ENCODE assay signal across 8 cellular contexts in genomic region chr3:14126017-14126902, GRCh38. TPM values are rescaled to one million over a fixed set of nuclear protein-coding genes. Genes with fewer than 3 reads are reported as not detected.
DNase-seq lines count a peak whose midpoint lies in the region; ATAC-seq and TF ChIP-seq lines count a peak whose summit lies in the region.

No MANE protein-coding gene starts in this region.

- peak overlapping the region; percentile 91 for H3K27ac Mint-ChIP-seq in CD4-positive, alpha-beta T cell

- H3K36me3 ChIP-seq in OCI-LY3 (replicated peaks; ENCODE audit: low read depth, low read length) (peaks cover 63% of the 10 kb centered on the region), endocrine pancreas (ENCODE audit: control insufficient read depth, insufficient read depth, low read length) (peaks cover 5% of the 10 kb centered on the region), neuronal stem cell (replicated peaks in 1 of 2; ENCODE audit: control insufficient read depth in 2 of 2, insufficient read depth in 2 of 2, low read length in 2 of 2) (peaks cover 16 to 61% of the 10 kb centered on the region in 2 donors)

- H4K8ac ChIP-seq in neuronal stem cell (ENCODE audit: low read depth, low read length), result no peak overlapping the region

- no peak overlapping the region for H3K4ac ChIP-seq in neuronal stem cell (ENCODE audit: low read length)

- peak overlapping the region; percentile 96 for H3K9ac ChIP-seq in OCI-LY3 (ENCODE audit: low read length)
- peak overlapping the region; percentile 63 for H3K9ac ChIP-seq in endocrine pancreas (ENCODE audit: control insufficient read depth, insufficient read depth, low read length)
- H3K9ac ChIP-seq in neuronal stem cell (ENCODE audit: low read depth, low read length, poor library complexity), result peak overlapping the region; percentile 56

- peaks cover 80% of the 10 kb centered on the region for H3K79me2 ChIP-seq in OCI-LY3 (ENCODE audit: low read length)

- H3K4me3 Mint-ChIP-seq in CD4-positive, alpha-beta T cell, result peak overlapping the region; percentile 96

- no peak for TF ChIP-seq CTCF in CD4-positive, alpha-beta T cell (IDR thresholded peaks at IDR 0.05)
- TF ChIP-seq CTCF in OCI-LY3 (IDR thresholded peaks at IDR 0.05; ENCODE audit: low read depth, low read length), result no peak

- H2AK5ac ChIP-seq in neuronal stem cell (ENCODE audit: low read depth, low read length), result no peak overlapping the region

- H2BK15ac ChIP-seq in neuronal stem cell (ENCODE audit: low read length), result no peak overlapping the region

- peaks cover 68% of the 10 kb centered on the region for H3K4me1 Mint-ChIP-seq in CD4-positive, alpha-beta T cell (ENCODE audit: low read depth)

- POLR2A ChIA-PET in CD4-positive, alpha-beta T cell (lab: Charles Lee), result interaction anchor here (0.8 to 4.5 kb wide), 7 partner anchors 17 to 822 kb away, joined by 3 to 129 read pairs (median 14); partner anchors contain the start of genes LSM3 and XPC

- no peaks in the 10 kb centered on the region for H3K27me3 Mint-ChIP-seq in CD4-positive, alpha-beta T cell

- no peak overlapping the region for H3K23ac ChIP-seq in neuronal stem cell (ENCODE audit: low read depth, low read length, poor library complexity)

- peaks cover 17% of the 10 kb centered on the region; the same call in 1 of the 2 replicates for H4K20me1 ChIP-seq in OCI-LY3 (ENCODE audit: insufficient read depth, low read length)

- intact Hi-C loops in CD4-positive, alpha-beta T cell (cut with DNase I, micrococcal nuclease), result loop anchor here in 1 of 2 experiments (10.0 kb wide), 2 partner anchors 471 to 939 kb away; partner anchors contain the start of gene MRPS25

- H3K4me1 ChIP-seq in OCI-LY3 (ENCODE audit: low read length), result peaks cover 25% of the 10 kb centered on the region
- H3K4me1 ChIP-seq in endocrine pancreas (ENCODE audit: control insufficient read depth, insufficient read depth, low read length), result peaks cover 3% of the 10 kb centered on the region
- peaks cover 7 to 12% of the 10 kb centered on the region in 2 donors for H3K4me1 ChIP-seq in neuronal stem cell (ENCODE audit: control insufficient read depth in 2 of 2, insufficient read depth in 1 of 2, low read depth in 1 of 2, low read length in 2 of 2)

- H3K18ac ChIP-seq in neuronal stem cell (ENCODE audit: low read length), result no peak overlapping the region

- CTCF ChIA-PET in CD4-positive, alpha-beta T cell (lab: Charles Lee), result interaction anchor here (1.4 to 4.1 kb wide), 4 partner anchors 18 to 230 kb away, joined by 5 to 44 read pairs (median 14); partner anchors contain the start of genes LSM3 and XPC

- no peak overlapping the region for H3K27ac ChIP-seq in CD4-positive, alpha-beta T cell (ENCODE audit: low read depth, low read length)
- peak overlapping the region; percentile 57 for H3K27ac ChIP-seq in OCI-LY3 (ENCODE audit: low read length)
- no peak overlapping the region for H3K27ac ChIP-seq in neuronal stem cell (replicated peaks; ENCODE audit: low read length)

- H3K4me2 ChIP-seq in OCI-LY3 (ENCODE audit: low read length) (peak overlapping the region; percentile 94), neuronal stem cell (ENCODE audit: insufficient read depth, low read length, poor library complexity, severe bottlenecking) (peak overlapping the region; percentile 80)

- H3K36me3 Mint-ChIP-seq in CD4-positive, alpha-beta T cell (ENCODE audit: low read depth), result peaks cover 65% of the 10 kb centered on the region

- no peaks in the 10 kb centered on the region for H3K9me3 Mint-ChIP-seq in CD4-positive, alpha-beta T cell

- no peak overlapping the region for H2BK12ac ChIP-seq in neuronal stem cell (ENCODE audit: low read length)

- H3K27me3 ChIP-seq in CD4-positive, alpha-beta T cell (ENCODE audit: control insufficient read depth, insufficient read depth, low read length), result no peaks in the 10 kb centered on the region
- H3K27me3 ChIP-seq in OCI-LY3 (ENCODE audit: low read depth, low read length) (no peaks in the 10 kb centered on the region), endocrine pancreas (ENCODE audit: control insufficient read depth, insufficient read depth, low read length) (no peaks in the 10 kb centered on the region), neuronal stem cell (ENCODE audit: control insufficient read depth in 3 of 3, insufficient read depth in 3 of 3, low read depth in 1 of 3, low read length in 3 of 3) (no peaks in the 10 kb centered on the region)

- no peak overlapping the region for H4K91ac ChIP-seq in neuronal stem cell (ENCODE audit: low read depth, low read length, poor library complexity)

- peaks cover 2% of the 10 kb centered on the region for H3K79me1 ChIP-seq in neuronal stem cell (ENCODE audit: low read depth, low read length)

- H2BK5ac ChIP-seq in neuronal stem cell (ENCODE audit: low read length), result no peak overlapping the region

- no peak overlapping the region for H3K14ac ChIP-seq in neuronal stem cell (ENCODE audit: low read length)

- no peak for ATAC-seq in CD4-positive, alpha-beta T cell (ENCODE audit: poor library complexity)
- ATAC-seq in HG03135 (IDR thresholded peaks at IDR 0.05; ENCODE audit: unreplicated experiment), result no peak
- no peak for ATAC-seq in GM19455 (IDR thresholded peaks at IDR 0.05; ENCODE audit: unreplicated experiment)
- no peak for ATAC-seq in HG03439 (IDR thresholded peaks at IDR 0.05; ENCODE audit: unreplicated experiment)

- H3K4me3 ChIP-seq in OCI-LY3 (ENCODE audit: low read length) (peak overlapping the region; percentile 81), endocrine pancreas (ENCODE audit: control insufficient read depth, insufficient read depth, low read length) (peak overlapping the region; percentile 20), neuronal stem cell (ENCODE audit: low read length in 2 of 2) (peak overlapping the region; percentile 88 to 90)

- DNase-seq in CD4-positive, alpha-beta T cell, result no peak
- DNase-seq in neuronal stem cell (ENCODE audit: low spot score) (no peak), SHP77 (lab: John Stamatoyannopoulos, UW) (no peak)

- H3K9me3 ChIP-seq in CD4-positive, alpha-beta T cell (ENCODE audit: control insufficient read depth, low read length), result no peaks in the 10 kb centered on the region
- no peaks in the 10 kb centered on the region for H3K9me3 ChIP-seq in OCI-LY3 (ENCODE audit: insufficient read depth, low read length)
- H3K9me3 ChIP-seq in endocrine pancreas (ENCODE audit: control insufficient read depth, low read length), result no peaks in the 10 kb centered on the region
- peaks cover 0 to 10% of the 10 kb centered on the region in 2 donors for H3K9me3 ChIP-seq in neuronal stem cell (replicated peaks in 1 of 2; ENCODE audit: control insufficient read depth in 2 of 2, insufficient read depth in 1 of 2, low read depth in 1 of 2, low read length in 2 of 2)

- H2AFZ ChIP-seq in OCI-LY3 (ENCODE audit: low read depth, low read length) (no peak overlapping the region), neuronal stem cell (ENCODE audit: low read length) (peak overlapping the region; percentile 99)

- no CpG with 5 or more reads among the region's 11 CpGs for WGBS in neuronal stem cell (ENCODE audit: extremely low coverage in 2 of 2, insufficient read length in 2 of 2, insufficient replicate concordance in 1 of 2), 2 donors

- no peak overlapping the region for H2BK120ac ChIP-seq in neuronal stem cell (ENCODE audit: low read depth, low read length)

RNA-seq across cellular contexts. Expression of gene TMEM43, which starts 1.4 kb away (rescaled TPM):
- 10 to 100 TPM; 24.8 to 27.6 TPM for total RNA-seq in CD4-positive, alpha-beta T cell
- 17.2 TPM for polyA plus RNA-seq in neuronal stem cell (2013, experiment 1 of 2)
- 17.7 TPM for polyA plus RNA-seq in neuronal stem cell (2013, experiment 2 of 2)

RNA-seq across cellular contexts. Expression of gene CHCHD4, which starts 1.6 kb away (rescaled TPM):
- 1 to 10 TPM in 1 of 2 experiments, under 1 TPM in 1; 0.50 to 1.1 TPM for total RNA-seq in CD4-positive, alpha-beta T cell
- polyA plus RNA-seq in neuronal stem cell (2013, experiment 1 of 2), result 11.8 TPM
- polyA plus RNA-seq in neuronal stem cell (2013, experiment 2 of 2), result 11.6 TPM

RNA-seq across cellular contexts. Expression of gene XPC, which starts 52.1 kb away (rescaled TPM):
- total RNA-seq in CD4-positive, alpha-beta T cell, result 10 to 100 TPM; 59.2 to 65.1 TPM
- 22.9 TPM for polyA plus RNA-seq in neuronal stem cell (2013, experiment 1 of 2)
- polyA plus RNA-seq in neuronal stem cell (2013, experiment 2 of 2), result 23.6 TPM

RNA-seq across cellular contexts. Expression of gene LSM3, which starts 52.4 kb away (rescaled TPM):
- total RNA-seq in CD4-positive, alpha-beta T cell, result 1 to 10 TPM; 6.5 to 6.9 TPM
- 30.5 TPM for polyA plus RNA-seq in neuronal stem cell (2013, experiment 1 of 2)
- polyA plus RNA-seq in neuronal stem cell (2013, experiment 2 of 2), result 31.6 TPM

Comparison
In these comparisons a context has a peak if more than half of its experiments do, and no peak if none do; other contexts are left out.
1. H3K4me3 ChIP-seq: peak in every context shown above with its lines; median percentile 89 in neuronal stem cell; 81 in OCI-LY3; 20 in endocrine pancreas.